ENCODE assay signal across 1 cellular context in the genomic region with DNA sequence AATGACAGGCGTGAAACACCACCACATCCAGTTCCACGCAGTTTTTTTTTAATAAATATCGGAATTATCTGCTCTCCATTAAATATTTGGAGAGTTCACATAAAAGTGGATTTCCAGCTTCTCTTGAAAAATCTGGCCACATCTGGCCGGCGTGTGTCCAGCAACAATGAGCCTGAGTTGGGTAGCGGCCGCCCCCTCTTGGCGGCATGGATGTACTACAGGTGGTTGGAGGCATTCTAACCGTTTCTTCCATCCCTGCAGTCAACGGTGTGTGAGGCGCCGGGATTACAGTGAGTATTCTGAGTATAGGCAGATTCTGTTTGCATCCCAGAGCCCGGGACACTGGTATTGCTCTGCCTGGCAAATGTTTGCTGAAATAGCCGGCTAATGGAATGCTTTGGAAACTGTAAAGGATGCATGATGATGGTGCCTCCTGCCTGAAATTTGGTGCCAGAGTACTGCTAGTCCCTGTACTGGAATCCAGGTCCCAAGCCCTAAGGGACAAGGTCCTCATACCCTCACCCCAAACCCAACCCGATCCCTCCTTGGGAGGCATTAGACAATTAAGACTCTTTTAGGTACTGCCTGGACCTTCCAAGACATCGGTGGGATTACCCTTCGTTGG.
TF ChIP-seq lines count a peak whose summit lies in the region.

No MANE protein-coding gene starts in this region.

TF ChIP-seq in WTC11, 78 proteins besides CTCF, POLR2A, EP300 and RAD21 (continued from another document):
- TF ChIP-seq, protein P1, sequence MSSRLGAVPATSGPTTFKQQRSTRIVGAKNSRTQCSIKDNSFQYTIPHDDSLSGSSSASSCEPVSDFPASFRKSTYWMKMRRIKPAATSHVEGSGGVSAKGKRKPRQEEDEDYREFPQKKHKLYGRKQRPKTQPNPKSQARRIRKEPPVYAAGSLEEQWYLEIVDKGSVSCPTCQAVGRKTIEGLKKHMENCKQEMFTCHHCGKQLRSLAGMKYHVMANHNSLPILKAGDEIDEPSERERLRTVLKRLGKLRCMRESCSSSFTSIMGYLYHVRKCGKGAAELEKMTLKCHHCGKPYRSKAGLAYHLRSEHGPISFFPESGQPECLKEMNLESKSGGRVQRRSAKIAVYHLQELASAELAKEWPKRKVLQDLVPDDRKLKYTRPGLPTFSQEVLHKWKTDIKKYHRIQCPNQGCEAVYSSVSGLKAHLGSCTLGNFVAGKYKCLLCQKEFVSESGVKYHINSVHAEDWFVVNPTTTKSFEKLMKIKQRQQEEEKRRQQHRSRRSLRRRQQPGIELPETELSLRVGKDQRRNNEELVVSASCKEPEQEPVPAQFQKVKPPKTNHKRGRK (CRISPR knock-in tag; IDR thresholded peaks at IDR 0.05; ENCODE audit: borderline replicate concordance): no peak
- TF ChIP-seq, protein P2, sequence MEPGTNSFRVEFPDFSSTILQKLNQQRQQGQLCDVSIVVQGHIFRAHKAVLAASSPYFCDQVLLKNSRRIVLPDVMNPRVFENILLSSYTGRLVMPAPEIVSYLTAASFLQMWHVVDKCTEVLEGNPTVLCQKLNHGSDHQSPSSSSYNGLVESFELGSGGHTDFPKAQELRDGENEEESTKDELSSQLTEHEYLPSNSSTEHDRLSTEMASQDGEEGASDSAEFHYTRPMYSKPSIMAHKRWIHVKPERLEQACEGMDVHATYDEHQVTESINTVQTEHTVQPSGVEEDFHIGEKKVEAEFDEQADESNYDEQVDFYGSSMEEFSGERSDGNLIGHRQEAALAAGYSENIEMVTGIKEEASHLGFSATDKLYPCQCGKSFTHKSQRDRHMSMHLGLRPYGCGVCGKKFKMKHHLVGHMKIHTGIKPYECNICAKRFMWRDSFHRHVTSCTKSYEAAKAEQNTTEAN (CRISPR knock-in tag; IDR thresholded peaks at IDR 0.05): no peak
- TF ChIP-seq IRF2 (CRISPR knock-in tag; IDR thresholded peaks at IDR 0.05; ENCODE audit: borderline replicate concordance, low read depth) (no peak), GABPB1 (CRISPR knock-in tag; IDR thresholded peaks at IDR 0.05) (no peak), ZNF671 (CRISPR knock-in tag; IDR thresholded peaks at IDR 0.05) (no peak), HMGA2 (CRISPR knock-in tag; IDR thresholded peaks at IDR 0.05) (no peak)
- TF ChIP-seq, protein P3, sequence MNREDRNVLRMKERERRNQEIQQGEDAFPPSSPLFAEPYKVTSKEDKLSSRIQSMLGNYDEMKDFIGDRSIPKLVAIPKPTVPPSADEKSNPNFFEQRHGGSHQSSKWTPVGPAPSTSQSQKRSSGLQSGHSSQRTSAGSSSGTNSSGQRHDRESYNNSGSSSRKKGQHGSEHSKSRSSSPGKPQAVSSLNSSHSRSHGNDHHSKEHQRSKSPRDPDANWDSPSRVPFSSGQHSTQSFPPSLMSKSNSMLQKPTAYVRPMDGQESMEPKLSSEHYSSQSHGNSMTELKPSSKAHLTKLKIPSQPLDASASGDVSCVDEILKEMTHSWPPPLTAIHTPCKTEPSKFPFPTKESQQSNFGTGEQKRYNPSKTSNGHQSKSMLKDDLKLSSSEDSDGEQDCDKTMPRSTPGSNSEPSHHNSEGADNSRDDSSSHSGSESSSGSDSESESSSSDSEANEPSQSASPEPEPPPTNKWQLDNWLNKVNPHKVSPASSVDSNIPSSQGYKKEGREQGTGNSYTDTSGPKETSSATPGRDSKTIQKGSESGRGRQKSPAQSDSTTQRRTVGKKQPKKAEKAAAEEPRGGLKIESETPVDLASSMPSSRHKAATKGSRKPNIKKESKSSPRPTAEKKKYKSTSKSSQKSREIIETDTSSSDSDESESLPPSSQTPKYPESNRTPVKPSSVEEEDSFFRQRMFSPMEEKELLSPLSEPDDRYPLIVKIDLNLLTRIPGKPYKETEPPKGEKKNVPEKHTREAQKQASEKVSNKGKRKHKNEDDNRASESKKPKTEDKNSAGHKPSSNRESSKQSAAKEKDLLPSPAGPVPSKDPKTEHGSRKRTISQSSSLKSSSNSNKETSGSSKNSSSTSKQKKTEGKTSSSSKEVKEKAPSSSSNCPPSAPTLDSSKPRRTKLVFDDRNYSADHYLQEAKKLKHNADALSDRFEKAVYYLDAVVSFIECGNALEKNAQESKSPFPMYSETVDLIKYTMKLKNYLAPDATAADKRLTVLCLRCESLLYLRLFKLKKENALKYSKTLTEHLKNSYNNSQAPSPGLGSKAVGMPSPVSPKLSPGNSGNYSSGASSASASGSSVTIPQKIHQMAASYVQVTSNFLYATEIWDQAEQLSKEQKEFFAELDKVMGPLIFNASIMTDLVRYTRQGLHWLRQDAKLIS (CRISPR knock-in tag; IDR thresholded peaks at IDR 0.05; ENCODE audit: borderline replicate concordance): no peak
- TF ChIP-seq, protein P4, sequence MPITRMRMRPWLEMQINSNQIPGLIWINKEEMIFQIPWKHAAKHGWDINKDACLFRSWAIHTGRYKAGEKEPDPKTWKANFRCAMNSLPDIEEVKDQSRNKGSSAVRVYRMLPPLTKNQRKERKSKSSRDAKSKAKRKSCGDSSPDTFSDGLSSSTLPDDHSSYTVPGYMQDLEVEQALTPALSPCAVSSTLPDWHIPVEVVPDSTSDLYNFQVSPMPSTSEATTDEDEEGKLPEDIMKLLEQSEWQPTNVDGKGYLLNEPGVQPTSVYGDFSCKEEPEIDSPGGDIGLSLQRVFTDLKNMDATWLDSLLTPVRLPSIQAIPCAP (CRISPR knock-in tag; IDR thresholded peaks at IDR 0.05): no peak
